Comparison of ENCODE assay signal across 12 cellular contexts in genomic region chr6:236519-236918, GRCh38. TPM values are rescaled to one million over a fixed set of nuclear protein-coding genes. Genes with fewer than 3 reads are reported as not detected.
DNase-seq lines count a peak whose midpoint lies in the region; ATAC-seq and TF ChIP-seq lines count a peak whose summit lies in the region.
"Had no signal": no experiment of that assay in that cellular context is flagged by ENCODE, and none has a peak within 500 bp of the region (broad histone marks: within the 10 kb centered on the region; RNA-seq: fewer than 3 reads in every experiment).

No MANE protein-coding gene starts in this region.

- H3K4me1 ChIP-seq in skeletal muscle tissue (ENCODE audit: control insufficient read depth in 3 of 3, insufficient read depth in 3 of 3, low read length in 3 of 3): no peaks in the 10 kb centered on the region

- no peak overlapping the region for H3K9ac ChIP-seq in skeletal muscle tissue (ENCODE audit: low read depth in 1 of 3, low read length in 3 of 3)

- H3K27ac Mint-ChIP-seq in activated CD4-positive, alpha-beta T cell treated with anti-CD3 and anti-CD28 coated beads, Interleukin-2, amount 10 ng/mL, durations not matched to agents 7 days and 5 days: peak overlapping the region; percentile 89
- peak overlapping the region; percentile 83 for H3K27ac Mint-ChIP-seq in activated B cell treated with CpG ODN at 0.5 μM for 24 hours

- H3K9me3 Mint-ChIP-seq in activated CD4-positive, alpha-beta T cell treated with anti-CD3 and anti-CD28 coated beads, Interleukin-2, amount 10 ng/mL, durations not matched to agents 7 days and 5 days: no peaks in the 10 kb centered on the region
- no peaks in the 10 kb centered on the region for H3K9me3 Mint-ChIP-seq in activated B cell treated with CpG ODN at 0.5 μM for 24 hours

- CTCF ChIA-PET in activated CD4-positive, alpha-beta T cell treated with anti-CD3 and anti-CD28 coated beads, Interleukin-2, amount 10 ng/mL, durations not matched to agents 7 days and 5 days (lab: Charles Lee): interaction anchor here (1.0 to 2.9 kb wide), 2 partner anchors 11 to 36 kb away, joined by 4 to 10 read pairs; no protein-coding TSS in a partner anchor
- CTCF ChIA-PET in activated B cell treated with CpG ODN at 0.5 μM for 24 hours (lab: Charles Lee): no interaction called here

- peaks cover 1% of the 10 kb centered on the region for H3K36me3 Mint-ChIP-seq in activated CD4-positive, alpha-beta T cell treated with anti-CD3 and anti-CD28 coated beads, Interleukin-2, amount 10 ng/mL, durations not matched to agents 7 days and 5 days (ENCODE audit: low read depth)
- H3K36me3 Mint-ChIP-seq in activated B cell treated with CpG ODN at 0.5 μM for 24 hours (ENCODE audit: low read depth): no peaks in the 10 kb centered on the region

- POLR2A ChIA-PET in activated CD4-positive, alpha-beta T cell treated with anti-CD3 and anti-CD28 coated beads, Interleukin-2, amount 10 ng/mL, durations not matched to agents 7 days and 5 days (lab: Charles Lee): no interaction called here
- POLR2A ChIA-PET in activated B cell treated with CpG ODN at 0.5 μM for 24 hours (lab: Charles Lee): interaction anchor here (1.0 to 1.7 kb wide), 4 partner anchors 9 to 53 kb away, joined by 3 to 4 read pairs (median 4); no protein-coding TSS in a partner anchor

- no peak overlapping the region for H3K4me3 Mint-ChIP-seq in activated CD4-positive, alpha-beta T cell treated with anti-CD3 and anti-CD28 coated beads, Interleukin-2, amount 10 ng/mL, durations not matched to agents 7 days and 5 days
- no peak overlapping the region for H3K4me3 Mint-ChIP-seq in activated B cell treated with CpG ODN at 0.5 μM for 24 hours

- peaks cover 0 to 5% (median 0%) of the 10 kb centered on the region in 3 donors for H3K27me3 ChIP-seq in skeletal muscle tissue (ENCODE audit: control insufficient read depth in 3 of 3, insufficient read depth in 3 of 3, low read length in 3 of 3)

- H3K36me3 ChIP-seq in skeletal muscle tissue (ENCODE audit: control insufficient read depth in 3 of 3, insufficient read depth in 3 of 3, low read length in 3 of 3): no peaks in the 10 kb centered on the region
- H3K36me3 ChIP-seq: thoracic aorta had no signal

- H3K27me3 Mint-ChIP-seq in activated CD4-positive, alpha-beta T cell treated with anti-CD3 and anti-CD28 coated beads, Interleukin-2, amount 10 ng/mL, durations not matched to agents 7 days and 5 days: no peaks in the 10 kb centered on the region
- H3K27me3 Mint-ChIP-seq in activated B cell treated with CpG ODN at 0.5 μM for 24 hours: no peaks in the 10 kb centered on the region

- H3K4me3 ChIP-seq in skeletal muscle tissue (ENCODE audit: low read length in 3 of 3): no peak overlapping the region
- H3K4me3 ChIP-seq: coronary artery, mucosa of descending colon had no signal

- intact Hi-C loops in activated B cell treated with CpG ODN at 0.5 μM for 24 hours (cut with micrococcal nuclease): loop anchor here (1.0 kb wide), 2 partner anchors 9 to 55 kb away; no protein-coding TSS in a partner anchor
- intact Hi-C loops in left ventricle myocardium superior (cut with micrococcal nuclease): no loop called here

- peak overlapping the region; percentile 52 for H3K27ac ChIP-seq in skeletal muscle tissue (ENCODE audit: low read depth, low read length)
- H3K27ac ChIP-seq: coronary artery, thoracic aorta had no signal

- DNase-seq in activated CD4-positive, alpha-beta T cell treated with anti-CD3 and anti-CD28 coated beads, Interleukin-2, amount 10 ng/mL, durations not matched to agents 7 days and 5 days: no peak
- DNase-seq in activated CD4-positive, alpha-beta T cell treated with anti-CD3 and anti-CD28 coated beads, Interleukin-2, amount 50 U/mL, for 4 hours: no peak
- DNase-seq in activated B cell treated with CpG ODN at 0.5 μM for 24 hours (no peak), left ventricle myocardium superior (no peak), nucleus accumbens (lab: John Stamatoyannopoulos, UW) (no peak), AG20443 (ENCODE audit: low spot score) (no peak)
- DNase-seq: activated T-cell treated with anti-CD3 and anti-CD28 coated beads, Interleukin-2, amount 50 U/mL, for 1 hour had no signal

- no peak for TF ChIP-seq CTCF in activated B cell treated with CpG ODN at 0.5 μM for 24 hours (IDR thresholded peaks at IDR 0.05)

- H3K4me1 Mint-ChIP-seq in activated CD4-positive, alpha-beta T cell treated with anti-CD3 and anti-CD28 coated beads, Interleukin-2, amount 10 ng/mL, durations not matched to agents 7 days and 5 days: peaks cover 48% of the 10 kb centered on the region
- peaks cover 32% of the 10 kb centered on the region for H3K4me1 Mint-ChIP-seq in activated B cell treated with CpG ODN at 0.5 μM for 24 hours

- no peaks in the 10 kb centered on the region for H3K9me3 ChIP-seq in skeletal muscle tissue (ENCODE audit: control insufficient read depth in 3 of 3, low read length in 3 of 3)
- H3K9me3 ChIP-seq: mucosa of descending colon, thoracic aorta had no signal

- ATAC-seq in activated B cell treated with CpG ODN at 0.5 μM for 24 hours (ENCODE audit: low read depth): no peak
- ATAC-seq in left ventricle myocardium superior: peak; percentile 33
- ATAC-seq in HG03460 (IDR thresholded peaks at IDR 0.05; ENCODE audit: unreplicated experiment): no peak

RNA-seq across cellular contexts. Expression of gene DUSP22, which starts 55.8 kb away (rescaled TPM):
- 10 to 100 TPM; 35.3 to 36.7 TPM for total RNA-seq in activated CD4-positive, alpha-beta T cell treated with anti-CD3 and anti-CD28 coated beads, Interleukin-2, amount 10 ng/mL, durations not matched to agents 7 days and 5 days
- total RNA-seq in activated B cell treated with CpG ODN at 0.5 μM for 24 hours: 137 and 153 TPM in 2 replicates
- total RNA-seq in left ventricle myocardium superior: 50.4 TPM
- total RNA-seq in skeletal muscle tissue: 17.7 TPM
